In the genomic region with DNA sequence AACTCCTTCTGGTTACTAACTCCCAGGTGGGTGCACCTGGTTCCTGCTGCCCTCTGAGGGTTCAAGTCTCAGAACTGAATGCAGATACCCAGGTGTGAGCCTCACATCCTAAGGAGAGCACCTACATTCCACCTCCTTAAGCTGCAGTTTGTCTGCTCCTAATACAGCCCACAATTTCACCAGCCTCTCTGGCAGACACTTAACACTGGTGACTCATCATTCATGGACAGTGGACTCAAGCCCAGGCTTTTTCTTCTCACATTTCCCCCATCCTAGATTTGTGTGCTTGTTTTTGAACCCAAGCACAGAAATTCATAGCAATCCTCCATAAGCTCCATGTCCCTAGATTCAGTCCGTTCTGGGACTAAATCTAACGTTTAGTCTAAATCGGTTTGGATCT, we compare ENCODE assay signal across 12 cellular contexts. TPM values are rescaled to one million over a fixed set of nuclear protein-coding genes. Genes with fewer than 3 reads are reported as not detected.
DNase-seq lines count a peak whose midpoint lies in the region; ATAC-seq and TF ChIP-seq lines count a peak whose summit lies in the region.
"Had no signal": no experiment of that assay in that cellular context is flagged by ENCODE, and none has a peak within 500 bp of the region (broad histone marks: within the 10 kb centered on the region; RNA-seq: fewer than 3 reads in every experiment).

No MANE protein-coding gene starts in this region.

- H3K36me3 ChIP-seq in RWPE2 (ENCODE audit: low read depth) (no peaks in the 10 kb centered on the region), gastroesophageal sphincter (no peaks in the 10 kb centered on the region), psoas muscle (ENCODE audit: insufficient read depth in 1 of 2, low read depth in 1 of 2) (no peaks in the 10 kb centered on the region)
- H3K36me3 ChIP-seq: esophagus squamous epithelium, Peyer's patch had no signal

- H3K27ac Mint-ChIP-seq in activated T-helper 1 cell treated with anti-CD3 and anti-CD28 coated beads, Interleukin-12 subunit alpha, Interleukin-12 subunit beta, Interleukin-2, Interleukin-4 antibody, amounts not matched to agents 30 ng/mL and 10 ng/mL and 1 ng/mL, durations not matched to agents 14 hours and 24 hours and 36 hours, result no peak overlapping the region

- DNase-seq in Daoy (ENCODE audit: low read depth) (peak; percentile 68), RWPE2 (ENCODE audit: low spot score) (no peak), psoas muscle (no peak), mesenteric fat pad (ENCODE audit: low spot score) (no peak), SKM-1 (lab: John Stamatoyannopoulos, UW; ENCODE audit: unreplicated experiment) (no peak), NCI-H2196 (lab: John Stamatoyannopoulos, UW; ENCODE audit: unreplicated experiment) (no peak)
- DNase-seq in activated T-helper 1 cell treated with anti-CD3 and anti-CD28 coated beads, Interleukin-12 subunit alpha, Interleukin-12 subunit beta, Interleukin-2, Interleukin-4 antibody, amounts not matched to agents 30 ng/mL and 10 ng/mL and 1 ng/mL, durations not matched to agents 14 hours and 24 hours and 36 hours (ENCODE audit: low spot score), result no peak
- DNase-seq: esophagus squamous epithelium, NCI-H2081, Peyer's patch had no signal

- no peak overlapping the region for H3K4me3 Mint-ChIP-seq in activated T-helper 1 cell treated with anti-CD3 and anti-CD28 coated beads, Interleukin-12 subunit alpha, Interleukin-12 subunit beta, Interleukin-2, Interleukin-4 antibody, amounts not matched to agents 30 ng/mL and 10 ng/mL and 1 ng/mL, durations not matched to agents 14 hours and 24 hours and 36 hours
- H3K4me3 Mint-ChIP-seq: central memory CD8-positive, alpha-beta T cell had no signal

- TF ChIP-seq EP300 in gastroesophageal sphincter (IDR thresholded peaks at IDR 0.05), result no peak

- ATAC-seq in RWPE2 (ENCODE audit: low read depth) (peak; percentile 69), gastroesophageal sphincter (peak; percentile 59), psoas muscle (peak; percentile 88 to 97 (median 90))

- peaks cover 3% of the 10 kb centered on the region for H3K36me3 Mint-ChIP-seq in activated T-helper 1 cell treated with anti-CD3 and anti-CD28 coated beads, Interleukin-12 subunit alpha, Interleukin-12 subunit beta, Interleukin-2, Interleukin-4 antibody, amounts not matched to agents 30 ng/mL and 10 ng/mL and 1 ng/mL, durations not matched to agents 14 hours and 24 hours and 36 hours (ENCODE audit: low read depth)

- H3K9me3 ChIP-seq in RWPE2 (ENCODE audit: severe bottlenecking) (no peaks in the 10 kb centered on the region), gastroesophageal sphincter (no peaks in the 10 kb centered on the region), psoas muscle (no peaks in the 10 kb centered on the region)
- H3K9me3 ChIP-seq: esophagus squamous epithelium, Peyer's patch had no signal

- H3K27me3 Mint-ChIP-seq in activated T-helper 1 cell treated with anti-CD3 and anti-CD28 coated beads, Interleukin-12 subunit alpha, Interleukin-12 subunit beta, Interleukin-2, Interleukin-4 antibody, amounts not matched to agents 30 ng/mL and 10 ng/mL and 1 ng/mL, durations not matched to agents 14 hours and 24 hours and 36 hours (ENCODE audit: insufficient read depth), result peaks cover 6% of the 10 kb centered on the region

- no peaks in the 10 kb centered on the region for H3K9me3 Mint-ChIP-seq in activated T-helper 1 cell treated with anti-CD3 and anti-CD28 coated beads, Interleukin-12 subunit alpha, Interleukin-12 subunit beta, Interleukin-2, Interleukin-4 antibody, amounts not matched to agents 30 ng/mL and 10 ng/mL and 1 ng/mL, durations not matched to agents 14 hours and 24 hours and 36 hours
- H3K9me3 Mint-ChIP-seq: central memory CD8-positive, alpha-beta T cell had no signal

- no peak overlapping the region for H3K27ac ChIP-seq in RWPE2 (ENCODE audit: poor library complexity, severe bottlenecking)
- no peak overlapping the region for H3K27ac ChIP-seq in gastroesophageal sphincter
- peak overlapping the region; percentile 30 for H3K27ac ChIP-seq in psoas muscle
- H3K27ac ChIP-seq: esophagus squamous epithelium, Peyer's patch had no signal

- TF ChIP-seq POLR2A in gastroesophageal sphincter (IDR thresholded peaks at IDR 0.05), result no peak

- WGBS in gastroesophageal sphincter (ENCODE audit: low coverage in 1 of 2), 2 donors, result 35 to 74% methylated on average over 3 of the region's 3 CpGs
- 17 to 43% (median 26%) methylated on average over 3 of the region's 3 CpGs for WGBS in psoas muscle, 3 donors

- no peaks in the 10 kb centered on the region for H3K27me3 ChIP-seq in RWPE2 (ENCODE audit: insufficient read depth, poor library complexity, severe bottlenecking)
- H3K27me3 ChIP-seq in gastroesophageal sphincter, result peaks cover 11% of the 10 kb centered on the region
- no peaks in the 10 kb centered on the region for H3K27me3 ChIP-seq in psoas muscle (ENCODE audit: insufficient read depth in 3 of 3, low read length in 2 of 3)
- H3K27me3 ChIP-seq: Peyer's patch had no signal

- H3K4me3 ChIP-seq in RWPE2 (ENCODE audit: severe bottlenecking), result no peak overlapping the region
- no peak overlapping the region for H3K4me3 ChIP-seq in gastroesophageal sphincter
- no peak overlapping the region for H3K4me3 ChIP-seq in psoas muscle
- H3K4me3 ChIP-seq: esophagus squamous epithelium, Peyer's patch had no signal

- H3K4me1 ChIP-seq in RWPE2 (ENCODE audit: insufficient read depth, poor library complexity, severe bottlenecking) (peaks cover 27% of the 10 kb centered on the region), gastroesophageal sphincter (peaks cover 0 to 16% (median 0%) of the 10 kb centered on the region in 3 donors), psoas muscle (peaks cover 14% of the 10 kb centered on the region)

- peaks cover 55% of the 10 kb centered on the region for H3K4me1 Mint-ChIP-seq in activated T-helper 1 cell treated with anti-CD3 and anti-CD28 coated beads, Interleukin-12 subunit alpha, Interleukin-12 subunit beta, Interleukin-2, Interleukin-4 antibody, amounts not matched to agents 30 ng/mL and 10 ng/mL and 1 ng/mL, durations not matched to agents 14 hours and 24 hours and 36 hours (ENCODE audit: low read depth)
- H3K4me1 Mint-ChIP-seq: central memory CD8-positive, alpha-beta T cell had no signal

- intact Hi-C loops in psoas muscle (cut with DNase I), result loop anchor here (10.0 kb wide), 3 partner anchors 157 to 1483 kb away; no protein-coding TSS in a partner anchor
- intact Hi-C loops in activated T-helper 1 cell treated with anti-CD3 and anti-CD28 coated beads, Interleukin-12 subunit alpha, Interleukin-12 subunit beta, Interleukin-2, Interleukin-4 antibody, amounts not matched to agents 30 ng/mL and 10 ng/mL and 1 ng/mL, durations not matched to agents 14 hours and 24 hours and 36 hours (cut with micrococcal nuclease), result loop anchor here (10.0 kb wide), 1 partner anchor 1197 kb away; the partner anchor contains the start of gene CDYL2

- TF ChIP-seq CTCF in RWPE2 (IDR thresholded peaks at IDR 0.05; ENCODE audit: poor library complexity, severe bottlenecking) (no peak), gastroesophageal sphincter (IDR thresholded peaks at IDR 0.05) (no peak), psoas muscle (IDR thresholded peaks at IDR 0.05) (no peak)

RNA-seq across cellular contexts. Expression of gene MAF, which starts 7.0 kb away (rescaled TPM):
- 1.3 and 1.9 TPM in 2 replicates for total RNA-seq in Daoy (2014; rRNA removed; shearing (Covaris generic))
- total RNA-seq in gastroesophageal sphincter (10 to 100 TPM; 24.8 to 52.0 (median 33.6) TPM), psoas muscle (10 to 100 TPM; 35.2 to 52.3 (median 39.9) TPM), mesenteric fat pad (100 TPM)
- 10 to 100 TPM in 2 of 3 donors, 1 to 10 TPM in 1; 6.0 to 21.9 (median 13.1) TPM for polyA plus RNA-seq in psoas muscle
- total RNA-seq in activated T-helper 1 cell treated with anti-CD3 and anti-CD28 coated beads, Interleukin-12 subunit alpha, Interleukin-12 subunit beta, Interleukin-2, Interleukin-4 antibody, amounts not matched to agents 30 ng/mL and 10 ng/mL and 1 ng/mL, durations not matched to agents 14 hours and 24 hours and 36 hours, result 90.5 and 95.5 TPM in 2 replicates
